ENCODE assay signal across 22 cellular contexts in genomic region chr12:69922999-69923398, GRCh38.
DNase-seq lines count a peak whose midpoint lies in the region; ATAC-seq, FAIRE-seq and TF ChIP-seq lines count a peak whose summit lies in the region.
"Had no signal": no experiment of that assay in that cellular context is flagged by ENCODE, and none has a peak within 500 bp of the region (broad histone marks: within the 10 kb centered on the region; RNA-seq: fewer than 3 reads in every experiment).

No MANE protein-coding gene starts in this region.

- FAIRE-seq in endometrium (lab: Jason Lieb, UNC) (peak; percentile 50), GM12892 (lab: Jason Lieb, UNC) (no peak)
- FAIRE-seq: GM18507, GM19239, HTR-8/SVneo had no signal

- no peaks in the 10 kb centered on the region for H3K4me1 Mint-ChIP-seq in T-helper 17 cell

- H3K27me3 Mint-ChIP-seq in T-helper 17 cell, result peaks cover 26% of the 10 kb centered on the region

- peak; percentile 55 for ATAC-seq in GM19035 (IDR thresholded peaks at IDR 0.05; ENCODE audit: unreplicated experiment)
- peak; percentile 67 for ATAC-seq in HG02870 (IDR thresholded peaks at IDR 0.05; ENCODE audit: unreplicated experiment)
- ATAC-seq in HG03469 (IDR thresholded peaks at IDR 0.05; ENCODE audit: unreplicated experiment), result peak; percentile 75
- no peak for ATAC-seq in T-helper 17 cell
- ATAC-seq: GM23338, Right ventricle myocardium inferior had no signal

- DNase-seq in GM12892 (ENCODE audit: insufficient read length) (no peak), T-helper 17 cell (no peak)
- DNase-seq in activated naive CD4-positive, alpha-beta T cell treated with Interleukin-2 at 50 U/mL for 16 hours, result no peak
- DNase-seq: BE2C; KG1; NCI-H1417; NCI-H187 treated with DMSO at 0.1 percent for 48 hours; NCI-H2107; NCI-H446 treated with DMSO at 0.1 percent for 48 hours; NK-92 treated with Interleukin-12 subunit alpha and Interleukin-12 subunit beta, amount 100 ng/mL, for 24 hours; T1000 had no signal

- no peak overlapping the region for H3K4me3 Mint-ChIP-seq in T-helper 17 cell
- H3K4me3 Mint-ChIP-seq: GM23338 had no signal

- no peaks in the 10 kb centered on the region for H3K36me3 Mint-ChIP-seq in T-helper 17 cell (ENCODE audit: low read depth)

- no peak for TF ChIP-seq POLR2A in GM12892 (IDR thresholded peaks at IDR 0.05; ENCODE audit: low read depth, low read length)

- no peaks in the 10 kb centered on the region for H3K9me3 ChIP-seq in T-helper 17 cell (ENCODE audit: control insufficient read depth, low read length, poor library complexity, severe bottlenecking)
- H3K9me3 ChIP-seq: BE2C, HAP-1, SJSA1 had no signal

- no peak overlapping the region for H3K27ac Mint-ChIP-seq in T-helper 17 cell
- H3K27ac Mint-ChIP-seq: GM23338 had no signal
